21 cellular contexts compared by ENCODE assay signal in genomic region chr3:71001303-71001702, GRCh38.
A peak's percentile ranks its signal among the peaks of the same experiment; 100 is the strongest.
DNase-seq lines count a peak whose midpoint lies in the region; ATAC-seq and TF ChIP-seq lines count a peak whose summit lies in the region.
"Had no signal": no experiment of that assay in that cellular context is flagged by ENCODE, and none has a peak within 500 bp of the region (broad histone marks: within the 10 kb centered on the region; RNA-seq: fewer than 3 reads in every experiment).

No MANE protein-coding gene starts in this region.

- peaks cover 74% of the 10 kb centered on the region for H3K4me1 Mint-ChIP-seq in activated T-cell treated with anti-CD3 and anti-CD28 coated beads, Interleukin-2, amount 50 U/mL, for 24 hours (ENCODE audit: low read depth)
- H3K4me1 Mint-ChIP-seq in WTC11: peaks cover 28% of the 10 kb centered on the region

- no peaks in the 10 kb centered on the region for H3K36me3 ChIP-seq in KMS-11 (ENCODE audit: insufficient read depth)
- H3K36me3 ChIP-seq in ascending aorta: peaks cover 3 to 29% of the 10 kb centered on the region in 2 donors
- H3K36me3 ChIP-seq in osteoblast (ENCODE audit: insufficient read depth, low read length): peaks cover 32% of the 10 kb centered on the region
- H3K36me3 ChIP-seq in mammary epithelial cell (ENCODE audit: insufficient read depth, low read length): peaks cover 3% of the 10 kb centered on the region
- H3K36me3 ChIP-seq: gastrocnemius medialis had no signal

- 96% methylated on average over 4 of the region's 4 CpGs for WGBS in mammary epithelial cell (ENCODE audit: low coverage, missing lambda C conversion rate)

- H4K20me1 ChIP-seq in KMS-11 (ENCODE audit: insufficient read depth): no peaks in the 10 kb centered on the region
- no peaks in the 10 kb centered on the region for H4K20me1 ChIP-seq in osteoblast (ENCODE audit: insufficient read depth, low read length)
- no peaks in the 10 kb centered on the region for H4K20me1 ChIP-seq in mammary epithelial cell (ENCODE audit: insufficient read depth, low read length)

- H3K27me3 ChIP-seq in KMS-11 (ENCODE audit: insufficient read depth, low read depth) (no peaks in the 10 kb centered on the region), ascending aorta (no peaks in the 10 kb centered on the region), osteoblast (ENCODE audit: insufficient read depth, low read length) (no peaks in the 10 kb centered on the region), mammary epithelial cell (ENCODE audit: insufficient read depth, low read length) (no peaks in the 10 kb centered on the region)
- H3K27me3 ChIP-seq: gastrocnemius medialis, upper lobe of left lung had no signal

- no peak for DNase-seq in activated T-cell treated with anti-CD3 and anti-CD28 coated beads, Interleukin-2, amount 50 U/mL, for 24 hours
- DNase-seq in activated T-cell treated with anti-CD3 and anti-CD28 coated beads for 4 hours (no peak), ascending aorta (ENCODE audit: low spot score in 2 of 2) (no peak), osteoblast (ENCODE audit: insufficient read length, low spot score, missing footprints) (no peak), mammary epithelial cell (no peak), omental fat pad (ENCODE audit: low spot score) (no peak), WTC11 (ENCODE audit: low spot score) (no peak)
- DNase-seq: activated CD4-positive, alpha-beta T cell treated with anti-CD3 and anti-CD28 coated beads for 4 hours; activated gamma-delta T cell treated with Interleukin-2 at 50 U/mL for 16 hours; effector CD8-positive, alpha-beta T cell; gastrocnemius medialis; NCI-H1092 treated with DMSO at 0.1 percent for 48 hours; NCI-H2029 treated with DMSO at 0.1 percent for 48 hours; NCI-H226; PC-9; SHP77 treated with DMSO at 0.1 percent for 48 hours; stimulated activated CD4-positive, alpha-beta T cell treated with anti-CD3 and anti-CD28 coated beads, Interleukin-4, amount 100 ng/mL, for 24 hours; upper lobe of left lung had no signal

- H3K36me3 Mint-ChIP-seq in activated T-cell treated with anti-CD3 and anti-CD28 coated beads, Interleukin-2, amount 50 U/mL, for 24 hours (ENCODE audit: low read depth): peaks cover 94% of the 10 kb centered on the region
- no peaks in the 10 kb centered on the region for H3K36me3 Mint-ChIP-seq in WTC11

- H3K27ac Mint-ChIP-seq in activated T-cell treated with anti-CD3 and anti-CD28 coated beads, Interleukin-2, amount 50 U/mL, for 24 hours: peak overlapping the region; percentile 81
- H3K27ac Mint-ChIP-seq in WTC11: no peak overlapping the region
- H3K27ac Mint-ChIP-seq: GM23338 had no signal

- BruUV-seq in mammary epithelial cell (replicated peaks; lab: Mats Ljungman, UMichigan): no TSS peak

- H2AFZ ChIP-seq in KMS-11 (ENCODE audit: low read depth) (no peak overlapping the region), osteoblast (ENCODE audit: low read length) (no peak overlapping the region), mammary epithelial cell (ENCODE audit: low read depth, low read length) (no peak overlapping the region)
- H2AFZ ChIP-seq: GM23338, PC-9 had no signal

- CTCF ChIA-PET in mammary epithelial cell (lab: Charles Lee; ENCODE audit: low non-redundant PET): no interaction called here
- CTCF ChIA-PET in WTC11 (lab: Charles Lee): no interaction called here

- H3K4me2 ChIP-seq in KMS-11 (peak overlapping the region; percentile 56; the same call in 1 of the 2 replicates), osteoblast (ENCODE audit: insufficient read depth, low read length) (no peak overlapping the region), mammary epithelial cell (ENCODE audit: insufficient read depth, low read depth, low read length) (no peak overlapping the region)
- H3K4me2 ChIP-seq: GM23338, PC-9 had no signal

- H3K27ac ChIP-seq in KMS-11 (no peak overlapping the region), ascending aorta (peak overlapping the region; percentile 8 to 32), osteoblast (ENCODE audit: low read depth, low read length) (peak overlapping the region; percentile 57), mammary epithelial cell (ENCODE audit: insufficient read depth, low read depth, low read length) (no peak overlapping the region)
- H3K27ac ChIP-seq: gastrocnemius medialis, PC-9 had no signal

- intact Hi-C loops in ascending aorta (cut with DNase I): loop anchor here (10.0 kb wide), 1 partner anchor 303 kb away; no protein-coding TSS in a partner anchor
- intact Hi-C loops in mammary epithelial cell (cut with micrococcal nuclease): loop anchor here (10.0 kb wide), 1 partner anchor 653 kb away; no protein-coding TSS in a partner anchor

- H3K9me3 ChIP-seq in ascending aorta: no peaks in the 10 kb centered on the region
- no peaks in the 10 kb centered on the region for H3K9me3 ChIP-seq in osteoblast (ENCODE audit: low read depth, low read length)
- H3K9me3 ChIP-seq in mammary epithelial cell (replicated peaks; ENCODE audit: insufficient read depth, low read length): no peaks in the 10 kb centered on the region
- H3K9me3 ChIP-seq: gastrocnemius medialis, upper lobe of left lung had no signal

- H3K27me3 Mint-ChIP-seq in activated T-cell treated with anti-CD3 and anti-CD28 coated beads, Interleukin-2, amount 50 U/mL, for 24 hours: no peaks in the 10 kb centered on the region
- no peaks in the 10 kb centered on the region for H3K27me3 Mint-ChIP-seq in WTC11 (ENCODE audit: low read depth)

- TF ChIP-seq CTCF in KMS-11 (conservative IDR thresholded peaks at IDR 0.05; ENCODE audit: low read depth, low read length) (no peak), ascending aorta (IDR thresholded peaks at IDR 0.05) (no peak), osteoblast (IDR thresholded peaks at IDR 0.05; ENCODE audit: extremely low read depth, low read depth, low read length) (no peak), mammary epithelial cell (conservative IDR thresholded peaks at IDR 0.05 in 1 of 2, IDR thresholded peaks at IDR 0.05 in 1 of 2; ENCODE audit: extremely low read depth in 1 of 2, insufficient read depth in 1 of 2, low read depth in 1 of 2, low read length in 2 of 2) (no peak), omental fat pad (IDR thresholded peaks at IDR 0.05) (no peak), WTC11 (IDR thresholded peaks at IDR 0.05) (no peak)

- no peaks in the 10 kb centered on the region for H3K9me3 Mint-ChIP-seq in activated T-cell treated with anti-CD3 and anti-CD28 coated beads, Interleukin-2, amount 50 U/mL, for 24 hours
- no peaks in the 10 kb centered on the region for H3K9me3 Mint-ChIP-seq in WTC11
- H3K9me3 Mint-ChIP-seq: GM23338 had no signal

- no peak overlapping the region for H3K4me3 Mint-ChIP-seq in activated T-cell treated with anti-CD3 and anti-CD28 coated beads, Interleukin-2, amount 50 U/mL, for 24 hours
- H3K4me3 Mint-ChIP-seq in WTC11: no peak overlapping the region
- H3K4me3 Mint-ChIP-seq: GM23338 had no signal

- dilution Hi-C loops in mammary epithelial cell (cut with HindIII; ENCODE audit: low sequenced_read_pairs): no loop called here

- in situ Hi-C loops in mammary epithelial cell (cut with MboI; ENCODE audit: low sequenced_read_pairs in 2 of 2): loop anchor here (10.0 kb wide), 2 partner anchors 303 to 583 kb away; partner anchors contain the start of gene FOXP1 (in 1 of the 2)

- H3K4me1 ChIP-seq in KMS-11 (ENCODE audit: low read depth, poor library complexity, severe bottlenecking) (peaks cover 37% of the 10 kb centered on the region), ascending aorta (peaks cover 0 to 31% of the 10 kb centered on the region in 2 donors), osteoblast (ENCODE audit: insufficient read depth, low read length) (peaks cover 37% of the 10 kb centered on the region), mammary epithelial cell (ENCODE audit: insufficient read depth, low read length) (peaks cover 12% of the 10 kb centered on the region)

- H3K4me3 ChIP-seq in KMS-11 (IDR thresholded peaks at IDR 0.05; ENCODE audit: insufficient read depth, low read depth, low read length) (no peak overlapping the region), ascending aorta (no peak overlapping the region), osteoblast (ENCODE audit: insufficient read depth, low read length) (no peak overlapping the region), mammary epithelial cell (replicated peaks in 1 of 3; ENCODE audit: insufficient read depth in 1 of 3, low read depth in 2 of 3, low read length in 3 of 3) (no peak overlapping the region)
- H3K4me3 ChIP-seq: gastrocnemius medialis, GM23338, PC-9, upper lobe of left lung had no signal

- POLR2A ChIA-PET in WTC11 (lab: Charles Lee): no interaction called here

- H3K9ac ChIP-seq in KMS-11 (no peak overlapping the region), mammary epithelial cell (ENCODE audit: insufficient read depth, low read length) (no peak overlapping the region)

- H3K79me2 ChIP-seq in KMS-11 (ENCODE audit: insufficient read depth, low read depth): peaks cover 5% of the 10 kb centered on the region; the same call in 1 of the 2 replicates
- H3K79me2 ChIP-seq in osteoblast (ENCODE audit: insufficient read depth, low read length): peaks cover 86% of the 10 kb centered on the region
- peaks cover 36% of the 10 kb centered on the region for H3K79me2 ChIP-seq in mammary epithelial cell (ENCODE audit: insufficient read depth, low read length)

- ATAC-seq in omental fat pad (ENCODE audit: low FRiP score) (no peak), WTC11 (no peak)
- ATAC-seq: esophagus mucosa, gastrocnemius medialis, GM23338 had no signal

TF ChIP-seq in WTC11, 78 proteins besides CTCF, POLR2A, EP300 and RAD21:
- TF ChIP-seq GRHL2 (CRISPR knock-in tag; IDR thresholded peaks at IDR 0.05; ENCODE audit: insufficient replicate concordance, severe bottlenecking) (no peak), NFE2L1 (CRISPR knock-in tag; IDR thresholded peaks at IDR 0.05) (no peak), CBFB (CRISPR knock-in tag; IDR thresholded peaks at IDR 0.05; ENCODE audit: low read depth) (no peak)
TF ChIP-seq in WTC11: peak in this region for 0.

Comparison
In these comparisons a context has a peak if more than half of its experiments do, and no peak if none do; other contexts are left out.
1. H3K27ac ChIP-seq: peak in ascending aorta (2 of 2) and osteoblast (single experiment); none in KMS-11 (single experiment) and mammary epithelial cell (single experiment).